ENCODE assay signal across 8 cellular contexts in the genomic region with DNA sequence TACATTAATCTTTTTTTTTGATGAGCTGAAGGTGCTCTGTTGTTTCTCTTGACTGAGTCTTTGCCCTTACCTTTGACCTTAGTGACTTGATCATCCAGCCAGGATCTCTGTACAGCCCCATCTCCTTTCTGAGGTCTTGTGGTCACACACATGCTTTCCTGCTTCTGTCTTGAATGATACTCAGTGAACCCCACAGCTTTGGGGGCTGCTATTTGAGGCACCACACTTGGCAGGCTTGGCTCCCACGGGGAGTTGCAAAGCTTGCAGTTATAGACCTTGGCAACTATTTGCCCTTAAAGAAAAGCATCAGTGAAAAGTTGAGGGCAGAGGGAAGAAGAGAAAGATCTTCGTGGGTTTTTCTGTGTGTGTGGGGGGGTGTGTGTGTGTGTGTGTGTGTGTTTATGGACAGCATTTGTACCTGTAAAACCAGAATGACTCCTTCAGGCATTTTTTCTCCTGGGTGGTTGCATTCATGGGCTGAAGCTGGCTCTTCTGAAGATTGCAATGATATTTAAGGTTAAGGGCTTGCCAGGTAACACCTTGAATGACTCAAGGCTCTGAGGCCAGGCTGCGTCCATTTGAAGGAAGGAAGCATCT.
A peak's percentile ranks its signal among the peaks of the same experiment; 100 is the strongest.
DNase-seq lines count a peak whose midpoint lies in the region; ATAC-seq and TF ChIP-seq lines count a peak whose summit lies in the region.

No MANE protein-coding gene starts in this region.

- H2BK5ac ChIP-seq in mesenchymal stem cell (ENCODE audit: low read depth, low read length, poor library complexity, severe bottlenecking), result no peak overlapping the region

- H3K23ac ChIP-seq in mesenchymal stem cell (ENCODE audit: low read length in 2 of 2), result no peak overlapping the region

- DNase-seq in right atrium auricular region (ENCODE audit: low spot score), result no peak
- DNase-seq in left ventricle myocardium superior, result no peak
- DNase-seq in T1000 (lab: John Stamatoyannopoulos, UW), result no peak
- no peak for DNase-seq in central memory CD4-positive, alpha-beta T cell
- no peak for DNase-seq in mesenchymal stem cell

- H3K79me1 ChIP-seq in mesenchymal stem cell (replicated peaks; ENCODE audit: low read length, poor library complexity, severe bottlenecking), result peaks cover 44% of the 10 kb centered on the region

- no peak for TF ChIP-seq CTCF in right atrium auricular region (IDR thresholded peaks at IDR 0.05)

- H3K27ac ChIP-seq in right atrium auricular region, result peak overlapping the region; percentile 61 to 65
- H3K27ac ChIP-seq in mesenchymal stem cell (ENCODE audit: low read length, poor library complexity, severe bottlenecking), result no peak overlapping the region

- H3K4me2 ChIP-seq in mesenchymal stem cell (ENCODE audit: low read length, poor library complexity, severe bottlenecking), result no peak overlapping the region

- peaks cover 0 to 32% of the 10 kb centered on the region in 2 donors for H3K4me1 ChIP-seq in right atrium auricular region
- peaks cover 5% of the 10 kb centered on the region for H3K4me1 ChIP-seq in mesenchymal stem cell (ENCODE audit: control insufficient read depth, insufficient read depth, low read depth, low read length)

- no peak overlapping the region for H3K14ac ChIP-seq in mesenchymal stem cell (ENCODE audit: low read length in 2 of 2)

- H2AK5ac ChIP-seq in mesenchymal stem cell (ENCODE audit: low read length, severe bottlenecking), result no peak overlapping the region

- no peak overlapping the region for H2BK15ac ChIP-seq in mesenchymal stem cell (ENCODE audit: low read depth, poor library complexity, severe bottlenecking)

- ATAC-seq in left ventricle myocardium superior, result no peak
- peak; percentile 35 for ATAC-seq in HG03439 (IDR thresholded peaks at IDR 0.05; ENCODE audit: unreplicated experiment)
- peak; percentile 87 for ATAC-seq in esophagus mucosa
- ATAC-seq in GM19328 (IDR thresholded peaks at IDR 0.05; ENCODE audit: unreplicated experiment), result no peak

- intact Hi-C loops in left ventricle myocardium superior (cut with micrococcal nuclease), result no loop called here

- H3K9ac ChIP-seq in mesenchymal stem cell (ENCODE audit: low read length), result no peak overlapping the region

- H3K27me3 ChIP-seq in right atrium auricular region (no peaks in the 10 kb centered on the region), mesenchymal stem cell (ENCODE audit: control insufficient read depth in 1 of 2, insufficient read depth in 1 of 2, low read length in 2 of 2) (no peaks in the 10 kb centered on the region)

- no peak overlapping the region for H3K4ac ChIP-seq in mesenchymal stem cell (ENCODE audit: low read depth in 1 of 2, low read length in 2 of 2)

- H2AFZ ChIP-seq in mesenchymal stem cell (ENCODE audit: low read depth, low read length), result no peak overlapping the region

- H2BK12ac ChIP-seq in mesenchymal stem cell (ENCODE audit: low read length in 2 of 2), result no peak overlapping the region

- H3K4me3 ChIP-seq in right atrium auricular region (no peak overlapping the region), mesenchymal stem cell (ENCODE audit: insufficient read depth in 1 of 2, low read depth in 1 of 2, low read length in 2 of 2) (no peak overlapping the region)

- H3K36me3 ChIP-seq in right atrium auricular region, result no peaks in the 10 kb centered on the region
- H3K36me3 ChIP-seq in mesenchymal stem cell (ENCODE audit: control insufficient read depth in 1 of 2, insufficient read depth in 2 of 2, low read depth in 1 of 2, low read length in 2 of 2), result peaks cover 0 to 4% of the 10 kb centered on the region in 2 experiments

- no peak overlapping the region for H2BK120ac ChIP-seq in mesenchymal stem cell (ENCODE audit: low read depth, low read length)

- H3K18ac ChIP-seq in mesenchymal stem cell (ENCODE audit: low read depth in 1 of 2, low read length in 2 of 2), result no peak overlapping the region

- no peak overlapping the region for H4K91ac ChIP-seq in mesenchymal stem cell (ENCODE audit: low read length)

- H3K9me3 ChIP-seq in right atrium auricular region (no peaks in the 10 kb centered on the region), mesenchymal stem cell (ENCODE audit: control insufficient read depth, low read length) (no peaks in the 10 kb centered on the region)

- WGBS in mesenchymal stem cell, result 85% methylated on average over 3 of the region's 3 CpGs

- no peak overlapping the region for H4K8ac ChIP-seq in mesenchymal stem cell (ENCODE audit: low read length)

Comparison
In these comparisons a context has a peak if more than half of its experiments do, and no peak if none do; other contexts are left out.
1. ATAC-seq: peak in HG03439 (single experiment) and esophagus mucosa (single experiment); none in left ventricle myocardium superior (single experiment) and GM19328 (single experiment).